ENCODE assay signal across 16 cellular contexts in the genomic region with DNA sequence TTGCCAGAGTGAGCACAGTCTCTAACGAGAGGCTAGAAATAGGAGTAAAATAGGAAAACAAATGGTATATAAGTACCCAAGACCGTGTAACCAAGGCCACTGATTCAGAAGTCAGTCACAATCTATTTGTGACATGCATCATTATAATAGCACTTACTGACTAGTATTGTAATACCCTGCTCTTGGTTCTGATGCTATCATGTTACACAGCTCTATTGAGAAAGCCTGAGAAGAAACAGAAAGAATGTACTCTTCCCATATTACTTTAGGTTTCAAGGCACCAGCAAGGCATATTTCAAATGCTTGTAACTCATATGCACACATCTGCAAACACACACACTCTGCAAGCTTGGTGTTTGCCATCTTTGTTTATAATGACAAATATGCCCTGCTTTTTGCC.
DNase-seq lines count a peak whose midpoint lies in the region; TF ChIP-seq lines count a peak whose summit lies in the region.
"Had no signal": no experiment of that assay in that cellular context is flagged by ENCODE, and none has a peak within 500 bp of the region (broad histone marks: within the 10 kb centered on the region; RNA-seq: fewer than 3 reads in every experiment).

No MANE protein-coding gene starts in this region.

- no TSS peak for BruUV-seq in A673 (replicated peaks; lab: Mats Ljungman, UMichigan)

- H3K36me3 ChIP-seq in A673 (ENCODE audit: insufficient read depth, low read length, poor library complexity, severe bottlenecking) (no peaks in the 10 kb centered on the region), MG63 (no peaks in the 10 kb centered on the region), smooth muscle cell (ENCODE audit: low read depth) (no peaks in the 10 kb centered on the region), esophagus muscularis mucosa (no peaks in the 10 kb centered on the region)
- H3K36me3 ChIP-seq: thoracic aorta had no signal

- intact Hi-C loops in A673 (cut with micrococcal nuclease; ENCODE audit: unreplicated experiment) (no loop called here), esophagus muscularis mucosa (cut with DNase I) (no loop called here)

- no peaks in the 10 kb centered on the region for H3K79me2 ChIP-seq in smooth muscle cell (ENCODE audit: low read depth)

- no peaks in the 10 kb centered on the region for H3K4me1 ChIP-seq in A673 (ENCODE audit: insufficient read depth, low read length, poor library complexity, severe bottlenecking)
- H3K4me1 ChIP-seq in smooth muscle cell (ENCODE audit: low read depth): no peaks in the 10 kb centered on the region
- H3K4me1 ChIP-seq in esophagus muscularis mucosa: peaks cover 0 to 5% (median 0%) of the 10 kb centered on the region in 4 donors

- POLR2A ChIA-PET in A673 (lab: Charles Lee; ENCODE audit: low non-redundant PET) (no interaction called here), HEK293T (lab: Yijun Ruan, JAX) (no interaction called here)

- DNase-seq in A673 (ENCODE audit: low spot score): peak; percentile 7
- peak; percentile 24 for DNase-seq in EL
- DNase-seq in RPMI7951 (ENCODE audit: low read depth): peak; percentile 14
- DNase-seq in fibroblast of gingiva (ENCODE audit: low read depth): peak; percentile 79
- no peak for DNase-seq in HEK293T (ENCODE audit: extremely low spot score)
- no peak for DNase-seq in MG63
- no peak for DNase-seq in smooth muscle cell (lab: John Stamatoyannopoulos, UW; ENCODE audit: unreplicated experiment)
- no peak for DNase-seq in esophagus muscularis mucosa (ENCODE audit: extremely low spot score)
- DNase-seq: activated CD8-positive, alpha-beta memory T cell treated with anti-CD3 and anti-CD28 coated beads, Interleukin-2, amount 10 ng/mL, durations not matched to agents 7 days and 5 days; activated effector memory CD4-positive, alpha-beta T cell treated with anti-CD3 and anti-CD28 coated beads, Interleukin-2, amount 50 U/mL, for 16 hours; GF-D8; naive B cell; posterior cingulate gyrus; T1000 had no signal

- no peak overlapping the region for H3K4me2 ChIP-seq in smooth muscle cell

- H2AFZ ChIP-seq in smooth muscle cell (ENCODE audit: low read depth): no peak overlapping the region

- H4K20me1 ChIP-seq in smooth muscle cell (ENCODE audit: low read depth): no peaks in the 10 kb centered on the region

- CTCF ChIA-PET in A673 (lab: Charles Lee): interaction anchor here (0.6 kb wide), 1 partner anchor 1902 kb away, joined by 3 read pairs; no protein-coding TSS in a partner anchor
- CTCF ChIA-PET in HEK293T (lab: Yijun Ruan, JAX): no interaction called here

- no peak for TF ChIP-seq POLR2A in esophagus muscularis mucosa (IDR thresholded peaks at IDR 0.05; ENCODE audit: low read depth)

- H3K27me3 ChIP-seq in A673 (replicated peaks; ENCODE audit: insufficient read depth, low read depth, low read length, poor library complexity): no peaks in the 10 kb centered on the region
- H3K27me3 ChIP-seq in MG63: no peaks in the 10 kb centered on the region
- H3K27me3 ChIP-seq in smooth muscle cell (ENCODE audit: low read depth): no peaks in the 10 kb centered on the region
- no peaks in the 10 kb centered on the region for H3K27me3 ChIP-seq in esophagus muscularis mucosa

- WGBS in smooth muscle cell (ENCODE audit: low lambda C conversion rate): 81% methylated on average over 2 of the region's 2 CpGs
- WGBS in esophagus muscularis mucosa: 79% methylated on average over 2 of the region's 2 CpGs

- H3K9ac ChIP-seq in smooth muscle cell (ENCODE audit: low read depth): no peak overlapping the region

- TF ChIP-seq CTCF in A673 (conservative IDR thresholded peaks at IDR 0.05; ENCODE audit: low read depth, low read length) (no peak), smooth muscle cell (IDR thresholded peaks at IDR 0.05; ENCODE audit: borderline replicate concordance, insufficient read depth, poor library complexity, severe bottlenecking) (no peak), esophagus muscularis mucosa (IDR thresholded peaks at IDR 0.05) (no peak)

- H3K4me3 ChIP-seq in A673 (ENCODE audit: low read depth, low read length, poor library complexity, severe bottlenecking): no peak overlapping the region
- H3K4me3 ChIP-seq in MG63: no peak overlapping the region
- no peak overlapping the region for H3K4me3 ChIP-seq in smooth muscle cell
- H3K4me3 ChIP-seq in esophagus muscularis mucosa: no peak overlapping the region
- H3K4me3 ChIP-seq: lung, thoracic aorta had no signal

- H3F3A ChIP-seq in smooth muscle cell (ENCODE audit: low read depth): no peaks in the 10 kb centered on the region

- no peak for TF ChIP-seq EP300 in esophagus muscularis mucosa (IDR thresholded peaks at IDR 0.05)

- no peaks in the 10 kb centered on the region for H3K9me3 ChIP-seq in A673 (ENCODE audit: low read depth, low read length, poor library complexity, severe bottlenecking)
- H3K9me3 ChIP-seq in MG63: 0 out of 2 replicates have a peak, but pooled peaks cover 3% of the 10 kb centered on the region
- no peaks in the 10 kb centered on the region for H3K9me3 ChIP-seq in smooth muscle cell (replicated peaks; ENCODE audit: low read depth)
- no peaks in the 10 kb centered on the region for H3K9me3 ChIP-seq in esophagus muscularis mucosa
- H3K9me3 ChIP-seq: thoracic aorta had no signal

- no peak overlapping the region for H3K27ac ChIP-seq in A673 (ENCODE audit: low read depth, low read length, poor library complexity, severe bottlenecking)
- no peak overlapping the region for H3K27ac ChIP-seq in smooth muscle cell (ENCODE audit: low read depth)
- no peak overlapping the region for H3K27ac ChIP-seq in esophagus muscularis mucosa (replicated peaks in 1 of 4)
- H3K27ac ChIP-seq: thoracic aorta had no signal

TF ChIP-seq in HEK293T, 16 proteins besides CTCF, POLR2A, EP300 and RAD21:
- TF ChIP-seq BHLHE40 (IDR thresholded peaks at IDR 0.05; ENCODE audit: borderline replicate concordance) (no peak), CTBP1 (IDR thresholded peaks at IDR 0.05; ENCODE audit: borderline replicate concordance) (no peak), LEF1 (IDR thresholded peaks at IDR 0.05; ENCODE audit: borderline replicate concordance) (no peak), FOXM1 (IDR thresholded peaks at IDR 0.05; ENCODE audit: borderline replicate concordance) (no peak), ELF4 (IDR thresholded peaks at IDR 0.05) (no peak), ARNT (IDR thresholded peaks at IDR 0.05) (no peak), SUZ12 (IDR thresholded peaks at IDR 0.05) (no peak), FOXA1 (IDR thresholded peaks at IDR 0.05) (no peak), L3MBTL2 (conservative IDR thresholded peaks at IDR 0.05) (no peak), HDGF (IDR thresholded peaks at IDR 0.05; ENCODE audit: borderline replicate concordance) (no peak), TARDBP (IDR thresholded peaks at IDR 0.05) (no peak), FOXK2 (IDR thresholded peaks at IDR 0.05) (no peak), NFRKB (IDR thresholded peaks at IDR 0.05) (no peak), SP1 (IDR thresholded peaks at IDR 0.05) (no peak), ZNF384 (IDR thresholded peaks at IDR 0.05) (no peak)
- TF ChIP-seq, protein P1, sequence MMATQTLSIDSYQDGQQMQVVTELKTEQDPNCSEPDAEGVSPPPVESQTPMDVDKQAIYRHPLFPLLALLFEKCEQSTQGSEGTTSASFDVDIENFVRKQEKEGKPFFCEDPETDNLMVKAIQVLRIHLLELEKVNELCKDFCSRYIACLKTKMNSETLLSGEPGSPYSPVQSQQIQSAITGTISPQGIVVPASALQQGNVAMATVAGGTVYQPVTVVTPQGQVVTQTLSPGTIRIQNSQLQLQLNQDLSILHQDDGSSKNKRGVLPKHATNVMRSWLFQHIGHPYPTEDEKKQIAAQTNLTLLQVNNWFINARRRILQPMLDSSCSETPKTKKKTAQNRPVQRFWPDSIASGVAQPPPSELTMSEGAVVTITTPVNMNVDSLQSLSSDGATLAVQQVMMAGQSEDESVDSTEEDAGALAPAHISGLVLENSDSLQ (IDR thresholded peaks at IDR 0.05): no peak

Comparison
In these comparisons a context has a peak if more than half of its experiments do, and no peak if none do; other contexts are left out.
1. DNase-seq: peak in A673 (single experiment), EL (single experiment), RPMI7951 (single experiment) and fibroblast of gingiva (single experiment); none in HEK293T (single experiment), MG63 (single experiment), smooth muscle cell (single experiment) and esophagus muscularis mucosa (single experiment).